In genomic region chr17:27651411-27652345, GRCh38 we compare ENCODE assay signal across 8 cellular contexts. TPM values are rescaled to one million over a fixed set of nuclear protein-coding genes. Genes with fewer than 3 reads are reported as not detected.
DNase-seq lines count a peak whose midpoint lies in the region; TF ChIP-seq lines count a peak whose summit lies in the region.

No MANE protein-coding gene starts in this region.

- H3K9me3 ChIP-seq in fibroblast of lung (ENCODE audit: control insufficient read depth, insufficient read depth, low read depth, low read length) (no peaks in the 10 kb centered on the region), osteoblast (ENCODE audit: low read depth, low read length) (no peaks in the 10 kb centered on the region), tibial nerve (no peaks in the 10 kb centered on the region)

- H3K4me1 ChIP-seq in fibroblast of lung (ENCODE audit: control insufficient read depth, extremely low read depth, insufficient read depth, low read length) (no peaks in the 10 kb centered on the region), osteoblast (ENCODE audit: insufficient read depth, low read length) (no peaks in the 10 kb centered on the region), tibial nerve (no peaks in the 10 kb centered on the region)

- H3K9ac ChIP-seq in fibroblast of lung (ENCODE audit: insufficient read depth, low read length), result no peak overlapping the region

- H3K79me2 ChIP-seq in fibroblast of lung (ENCODE audit: control insufficient read depth, insufficient read depth, low read length) (no peaks in the 10 kb centered on the region), osteoblast (ENCODE audit: insufficient read depth, low read length) (no peaks in the 10 kb centered on the region)

- TF ChIP-seq CTCF in fibroblast of lung (conservative IDR thresholded peaks at IDR 0.05 in 1 of 2, IDR thresholded peaks at IDR 0.05 in 1 of 2; ENCODE audit: low read depth in 1 of 2, low read length in 2 of 2) (peak; percentile 67 to 71), osteoblast (IDR thresholded peaks at IDR 0.05; ENCODE audit: extremely low read depth, low read depth, low read length) (peak; percentile 72), tibial nerve (IDR thresholded peaks at IDR 0.05) (peak; percentile 73 to 88 (median 85))

- no peak for TF ChIP-seq EP300 in tibial nerve (IDR thresholded peaks at IDR 0.05)

- no peak overlapping the region for H3K4me2 ChIP-seq in fibroblast of lung (ENCODE audit: extremely low read depth, insufficient read depth, low read length)
- no peak overlapping the region for H3K4me2 ChIP-seq in osteoblast (ENCODE audit: insufficient read depth, low read length)

- H2AFZ ChIP-seq in fibroblast of lung (ENCODE audit: low read length) (no peak overlapping the region), osteoblast (ENCODE audit: low read length) (no peak overlapping the region)

- WGBS in tibial nerve, 2 donors, result 47% methylated on average over 16 of the region's 16 CpGs

- no peak for TF ChIP-seq POLR2A in tibial nerve (IDR thresholded peaks at IDR 0.05)

- no peaks in the 10 kb centered on the region for H3K36me3 ChIP-seq in fibroblast of lung (ENCODE audit: control insufficient read depth, insufficient read depth, low read length)
- H3K36me3 ChIP-seq in osteoblast (ENCODE audit: insufficient read depth, low read length), result no peaks in the 10 kb centered on the region
- peaks cover 0 to 7% (median 0%) of the 10 kb centered on the region in 3 donors for H3K36me3 ChIP-seq in tibial nerve

- H3K27me3 ChIP-seq in fibroblast of lung (ENCODE audit: control insufficient read depth, insufficient read depth, low read length) (no peaks in the 10 kb centered on the region), osteoblast (ENCODE audit: insufficient read depth, low read length) (no peaks in the 10 kb centered on the region), tibial nerve (no peaks in the 10 kb centered on the region)

- H4K20me1 ChIP-seq in fibroblast of lung (ENCODE audit: control insufficient read depth, extremely low read depth, insufficient read depth, low read length) (no peaks in the 10 kb centered on the region), osteoblast (ENCODE audit: insufficient read depth, low read length) (no peaks in the 10 kb centered on the region)

- no peak overlapping the region for H3K4me3 ChIP-seq in fibroblast of lung (replicated peaks in 1 of 4; ENCODE audit: control extremely low read depth in 1 of 4, insufficient read depth in 1 of 4, low read depth in 3 of 4, low read length in 4 of 4)
- no peak overlapping the region for H3K4me3 ChIP-seq in osteoblast (ENCODE audit: insufficient read depth, low read length)
- no peak overlapping the region for H3K4me3 ChIP-seq in tibial nerve

- DNase-seq in NCI-H1436 (lab: John Stamatoyannopoulos, UW) (peak; percentile 30), NCI-H1436 treated with DMSO at 0.1 percent for 48 hours (lab: John Stamatoyannopoulos, UW) (no peak), NCI-H774 (lab: John Stamatoyannopoulos, UW) (peak; percentile 13), fibroblast of lung (ENCODE audit: low read depth in 2 of 2) (peak in 1 of 2 donors; percentile 43), osteoblast (ENCODE audit: insufficient read length, low spot score, missing footprints) (peak; percentile 81), tibial nerve (ENCODE audit: low spot score in 2 of 2) (peak; percentile 57 to 82), occipital lobe (lab: John Stamatoyannopoulos, UW) (no peak)
- peak; percentile 75 for DNase-seq in activated T-cell treated with anti-CD3 and anti-CD28 coated beads, Interleukin-2, amount 50 U/mL, for 1 hour

- H3K27ac ChIP-seq in fibroblast of lung (ENCODE audit: insufficient read depth, low read length) (no peak overlapping the region), osteoblast (ENCODE audit: low read depth, low read length) (no peak overlapping the region), tibial nerve (no peak overlapping the region)

RNA-seq across cellular contexts. Expression of gene LGALS9, which starts 20.7 kb away (rescaled TPM):
- total RNA-seq in fibroblast of lung, result 0.51 and 1.7 TPM in 2 replicates
- polyA plus RNA-seq in fibroblast of lung, result 2.0 and 2.1 TPM in 2 replicates
- polyA plus RNA-seq in fibroblast of lung (2012), result 1.5 and 2.3 TPM in 2 replicates
- polyA minus RNA-seq in fibroblast of lung (ENCODE audit: low replicate concordance), result 1.7 and 22.3 TPM in 2 replicates
- 1.4 and 4.7 TPM in 2 replicates for total RNA-seq in osteoblast
- 10 to 100 TPM; 11.9 to 73.5 (median 20.7) TPM for total RNA-seq in tibial nerve
- total RNA-seq in occipital lobe, result 1.9 TPM

Comparison
In these comparisons a context has a peak if more than half of its experiments do, and no peak if none do; other contexts are left out.
1. DNase-seq: peak in NCI-H1436 (single experiment), NCI-H774 (single experiment), activated T-cell treated with anti-CD3 and anti-CD28 coated beads, Interleukin-2, amount 50 U/mL, for 1 hour (single experiment), osteoblast (single experiment) and tibial nerve (2 of 2); none in NCI-H1436 treated with DMSO at 0.1 percent for 48 hours (single experiment) and occipital lobe (single experiment).
2. Peak in every context shown above with its lines, with median percentiles within 50 percentile points of each other: CTCF ChIP-seq.